Comparison of ENCODE assay signal across 8 cellular contexts in the genomic region with DNA sequence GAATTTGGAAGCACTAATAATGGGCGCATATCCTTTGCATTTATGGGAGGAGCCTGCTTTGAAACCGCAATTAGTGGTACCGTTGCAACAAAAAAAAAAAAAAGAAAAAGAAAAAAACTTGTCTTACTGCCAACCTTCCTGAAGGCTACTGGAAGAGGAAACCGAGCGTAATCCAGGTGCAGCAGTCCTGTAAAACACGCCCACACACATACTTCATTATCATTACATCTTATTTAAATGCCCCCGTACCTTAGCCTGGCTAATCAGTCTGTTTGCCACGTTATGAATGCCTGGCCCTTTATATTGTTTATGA. TPM values are rescaled to one million over a fixed set of nuclear protein-coding genes. Genes with fewer than 3 reads are reported as not detected.
DNase-seq lines count a peak whose midpoint lies in the region; ATAC-seq and TF ChIP-seq lines count a peak whose summit lies in the region.

No MANE protein-coding gene starts in this region.

- H3K27ac ChIP-seq in Panc1 (ENCODE audit: low read length) (peak overlapping the region; percentile 87), neural progenitor cell (no peak overlapping the region)

- H3K9me3 Mint-ChIP-seq in neural progenitor cell = peaks cover 22% of the 10 kb centered on the region

- H3K4me3 Mint-ChIP-seq in neural progenitor cell = peak overlapping the region; percentile 99

- POLR2A ChIA-PET in Panc1 (lab: Charles Lee) = no interaction called here

- peaks cover 23% of the 10 kb centered on the region for H3F3A ChIP-seq in neural progenitor cell (ENCODE audit: low read depth)

- no peaks in the 10 kb centered on the region for H3K9me3 ChIP-seq in Panc1 (ENCODE audit: control insufficient read depth, insufficient read depth, low read depth, low read length)
- no peaks in the 10 kb centered on the region for H3K9me3 ChIP-seq in endocrine pancreas (ENCODE audit: control insufficient read depth, low read length)
- no peaks in the 10 kb centered on the region for H3K9me3 ChIP-seq in neural progenitor cell (ENCODE audit: low read depth)

- H4K20me1 ChIP-seq in neural progenitor cell (ENCODE audit: low read depth) = peaks cover 37% of the 10 kb centered on the region

- H3K9ac ChIP-seq in endocrine pancreas (ENCODE audit: control insufficient read depth, insufficient read depth, low read length) (peak overlapping the region; percentile 22), neural progenitor cell (no peak overlapping the region)

- H3K36me3 ChIP-seq in Panc1 (ENCODE audit: control insufficient read depth, insufficient read depth, low read length) = peaks cover 18% of the 10 kb centered on the region
- H3K36me3 ChIP-seq in endocrine pancreas (ENCODE audit: control insufficient read depth, insufficient read depth, low read length) = no peaks in the 10 kb centered on the region
- peaks cover 14% of the 10 kb centered on the region for H3K36me3 ChIP-seq in neural progenitor cell

- H3K27me3 Mint-ChIP-seq in neural progenitor cell (ENCODE audit: insufficient read depth, low read depth) = peaks cover 5% of the 10 kb centered on the region

- peaks cover 54% of the 10 kb centered on the region for H3K79me2 ChIP-seq in neural progenitor cell (ENCODE audit: low read depth)

- H3K27ac Mint-ChIP-seq in neural progenitor cell = peak overlapping the region; percentile 18

- in situ Hi-C loops in Panc1 (cut with HindIII; ENCODE audit: low pct_unique_long_range_greater_than_20kb, low sequenced_read_pairs) = no loop called here

- intact Hi-C loops in Panc1 (cut with micrococcal nuclease; ENCODE audit: unreplicated experiment) = loop anchor here (2.0 kb wide), 1 partner anchor 72 kb away; no protein-coding TSS in a partner anchor

- H3K27me3 ChIP-seq in Panc1 (ENCODE audit: control insufficient read depth, insufficient read depth, low read length) = no peaks in the 10 kb centered on the region
- no peaks in the 10 kb centered on the region for H3K27me3 ChIP-seq in endocrine pancreas (ENCODE audit: control insufficient read depth, insufficient read depth, low read length)
- H3K27me3 ChIP-seq in neural progenitor cell = no peaks in the 10 kb centered on the region

- DNase-seq in Panc1 (ENCODE audit: low read depth, low spot score) = no peak
- DNase-seq in neural progenitor cell (ENCODE audit: low spot score) = peak; percentile 52
- no peak for DNase-seq in OCI-M2 (lab: John Stamatoyannopoulos, UW; ENCODE audit: unreplicated experiment)

- H3K4me1 ChIP-seq in Panc1 (ENCODE audit: control insufficient read depth, insufficient read depth, low read length) (peaks cover 62% of the 10 kb centered on the region), endocrine pancreas (ENCODE audit: control insufficient read depth, insufficient read depth, low read length) (peaks cover 27% of the 10 kb centered on the region), neural progenitor cell (peaks cover 33% of the 10 kb centered on the region)

- peaks cover 38% of the 10 kb centered on the region for H3K36me3 Mint-ChIP-seq in neural progenitor cell

- peak; percentile 25 for ATAC-seq in HG03354 (IDR thresholded peaks at IDR 0.05; ENCODE audit: poor library complexity, severe bottlenecking, unreplicated experiment)
- ATAC-seq in Panc1 = peak; percentile 23
- no peak for ATAC-seq in GM19397 (IDR thresholded peaks at IDR 0.05; ENCODE audit: unreplicated experiment)
- ATAC-seq in HG03378 (IDR thresholded peaks at IDR 0.05; ENCODE audit: unreplicated experiment) = no peak

- TF ChIP-seq CTCF in Panc1 (IDR thresholded peaks at IDR 0.05) = no peak
- no peak for TF ChIP-seq CTCF in neural progenitor cell (IDR thresholded peaks at IDR 0.05)

- H2AFZ ChIP-seq in neural progenitor cell (replicated peaks) = peak overlapping the region; percentile 79

- peak overlapping the region; percentile 85 for H3K4me2 ChIP-seq in neural progenitor cell

- CTCF ChIA-PET in Panc1 (lab: Charles Lee) = interaction anchor here (0.5 kb wide), 1 partner anchor 212 kb away, joined by 3 read pairs; no protein-coding TSS in a partner anchor

- no TSS peak for BruUV-seq in Panc1 (replicated peaks; lab: Mats Ljungman, UMichigan)

- H3K4me1 Mint-ChIP-seq in neural progenitor cell = peaks cover 41% of the 10 kb centered on the region

- H3K4me3 ChIP-seq in GM08714 (ENCODE audit: low read length) = peak overlapping the region; percentile 91
- peak overlapping the region; percentile 77 to 90 for H3K4me3 ChIP-seq in Panc1 (ENCODE audit: low read depth in 2 of 2, low read length in 2 of 2)
- peak overlapping the region; percentile 84 for H3K4me3 ChIP-seq in endocrine pancreas (ENCODE audit: control insufficient read depth, insufficient read depth, low read length)
- peak overlapping the region; percentile 86 for H3K4me3 ChIP-seq in neural progenitor cell

RNA-seq across cellular contexts. Expression of gene ZNF281, which starts 0.7 kb away (rescaled TPM):
- total RNA-seq in Panc1 (2021; ENCODE audit: unreplicated experiment) (34.2 TPM), neural progenitor cell (ENCODE audit: low replicate concordance) (42.6 and 47.1 TPM in 2 replicates)
- 18.4 TPM for polyA plus RNA-seq in Panc1 (2012; ENCODE audit: insufficient read length)

Comparison
In these comparisons a context has a peak if more than half of its experiments do, and no peak if none do; other contexts are left out.
1. ATAC-seq: peak in HG03354 (single experiment) and Panc1 (single experiment); none in GM19397 (single experiment) and HG03378 (single experiment).
2. Peak in every context shown above with its lines, with median percentiles within 50 percentile points of each other: H3K4me3 ChIP-seq.